ENCODE assay signal across 10 cellular contexts in genomic region chr4:138113819-138114415, GRCh38.
DNase-seq lines count a peak whose midpoint lies in the region; ATAC-seq and TF ChIP-seq lines count a peak whose summit lies in the region.
"Had no signal": no experiment of that assay in that cellular context is flagged by ENCODE, and none has a peak within 500 bp of the region (broad histone marks: within the 10 kb centered on the region; RNA-seq: fewer than 3 reads in every experiment).

No MANE protein-coding gene starts in this region.

- no peaks in the 10 kb centered on the region for H3K36me3 ChIP-seq in hepatocyte (replicated peaks; ENCODE audit: insufficient read depth, low read depth)
- no peaks in the 10 kb centered on the region for H3K36me3 ChIP-seq in CD4-positive, alpha-beta memory T cell (ENCODE audit: insufficient read depth, low read length)
- no peaks in the 10 kb centered on the region for H3K36me3 ChIP-seq in left ventricle myocardium inferior
- H3K36me3 ChIP-seq: thoracic aorta had no signal

- no peaks in the 10 kb centered on the region for H3K79me2 ChIP-seq in hepatocyte

- H3K4me3 Mint-ChIP-seq in IgD-negative memory B cell = peak overlapping the region in 1 of 4 donors; percentile 15
- no peak overlapping the region for H3K4me3 Mint-ChIP-seq in CD4-positive, alpha-beta memory T cell
- H3K4me3 Mint-ChIP-seq: activated T-cell treated with anti-CD3 and anti-CD28 coated beads, Interleukin-2, amount 50 U/mL, for 72 hours had no signal

- CTCF ChIA-PET in CD4-positive, alpha-beta memory T cell (lab: Charles Lee; ENCODE audit: partially characterized antibody) = no interaction called here

- no peak overlapping the region for H3K4me3 ChIP-seq in hepatocyte
- no peak overlapping the region for H3K4me3 ChIP-seq in CD4-positive, alpha-beta memory T cell (ENCODE audit: low read length in 2 of 2)
- no peak overlapping the region for H3K4me3 ChIP-seq in left ventricle myocardium inferior
- H3K4me3 ChIP-seq: thoracic aorta had no signal

- peak overlapping the region in 2 of 3 donors; percentile 8 to 25 for H3K27ac Mint-ChIP-seq in IgD-negative memory B cell
- H3K27ac Mint-ChIP-seq in CD4-positive, alpha-beta memory T cell = no peak overlapping the region
- H3K27ac Mint-ChIP-seq: activated T-cell treated with anti-CD3 and anti-CD28 coated beads, Interleukin-2, amount 50 U/mL, for 72 hours had no signal

- TF ChIP-seq CTCF in hepatocyte (IDR thresholded peaks at IDR 0.05; ENCODE audit: poor library complexity) = no peak
- TF ChIP-seq CTCF in left ventricle myocardium inferior (IDR thresholded peaks at IDR 0.05; ENCODE audit: borderline replicate concordance) = no peak

- no peaks in the 10 kb centered on the region for H3K9me3 Mint-ChIP-seq in IgD-negative memory B cell
- H3K9me3 Mint-ChIP-seq in CD4-positive, alpha-beta memory T cell = peaks cover 0 to 2% (median 0%) of the 10 kb centered on the region in 8 donors
- H3K9me3 Mint-ChIP-seq: activated T-cell treated with anti-CD3 and anti-CD28 coated beads, Interleukin-2, amount 50 U/mL, for 72 hours had no signal

- H3K4me2 ChIP-seq in hepatocyte = peak overlapping the region; percentile 32

- POLR2A ChIA-PET in CD4-positive, alpha-beta memory T cell (lab: Charles Lee; ENCODE audit: partially characterized antibody) = no interaction called here

- H3K27me3 Mint-ChIP-seq in IgD-negative memory B cell = no peaks in the 10 kb centered on the region
- no peaks in the 10 kb centered on the region for H3K27me3 Mint-ChIP-seq in CD4-positive, alpha-beta memory T cell

- ATAC-seq in GM18511 (IDR thresholded peaks at IDR 0.05; ENCODE audit: unreplicated experiment) (peak; percentile 18), HG02623 (IDR thresholded peaks at IDR 0.05; ENCODE audit: unreplicated experiment) (peak; percentile 2)
- ATAC-seq: activated T-cell treated with anti-CD3 and anti-CD28 coated beads, Interleukin-2, amount 50 U/mL, for 72 hours had no signal

- H3K4me1 ChIP-seq in hepatocyte (ENCODE audit: insufficient read depth) (peaks cover 18% of the 10 kb centered on the region), left ventricle myocardium inferior (peaks cover 7% of the 10 kb centered on the region)
- H3K4me1 ChIP-seq in CD4-positive, alpha-beta memory T cell (ENCODE audit: insufficient read depth, low read length) = no peaks in the 10 kb centered on the region

- no peaks in the 10 kb centered on the region for H3K9me2 ChIP-seq in hepatocyte (replicated peaks; ENCODE audit: insufficient read depth)

- no peaks in the 10 kb centered on the region for H3K36me3 Mint-ChIP-seq in IgD-negative memory B cell
- H3K36me3 Mint-ChIP-seq in CD4-positive, alpha-beta memory T cell = no peaks in the 10 kb centered on the region

- H2AFZ ChIP-seq in hepatocyte = peak overlapping the region; percentile 10

- H3K9me3 ChIP-seq in hepatocyte (ENCODE audit: low read depth) = no peaks in the 10 kb centered on the region
- no peaks in the 10 kb centered on the region for H3K9me3 ChIP-seq in CD4-positive, alpha-beta memory T cell (ENCODE audit: control insufficient read depth in 1 of 2, low read length in 2 of 2)
- H3K9me3 ChIP-seq in left ventricle myocardium inferior (replicated peaks) = peaks cover 6% of the 10 kb centered on the region
- H3K9me3 ChIP-seq: thoracic aorta had no signal

- H3K4me1 Mint-ChIP-seq in IgD-negative memory B cell = peaks cover 15 to 24% (median 17%) of the 10 kb centered on the region in 3 donors
- no peaks in the 10 kb centered on the region for H3K4me1 Mint-ChIP-seq in CD4-positive, alpha-beta memory T cell

- H3K27ac ChIP-seq in hepatocyte (peak overlapping the region; percentile 76), left ventricle myocardium inferior (replicated peaks) (no peak overlapping the region)
- H3K27ac ChIP-seq in CD4-positive, alpha-beta memory T cell (ENCODE audit: low read depth, low read length) = no peak overlapping the region
- H3K27ac ChIP-seq: thoracic aorta had no signal

- 56% methylated on average over 1 of the region's 1 CpG for WGBS in hepatocyte (ENCODE audit: low lambda C conversion rate, missing lambda C conversion rate)

- H4K20me1 ChIP-seq in hepatocyte (ENCODE audit: insufficient read depth, poor library complexity, severe bottlenecking) = no peaks in the 10 kb centered on the region

- H3K27me3 ChIP-seq in hepatocyte (no peaks in the 10 kb centered on the region), left ventricle myocardium inferior (ENCODE audit: low read depth) (no peaks in the 10 kb centered on the region)
- no peaks in the 10 kb centered on the region for H3K27me3 ChIP-seq in CD4-positive, alpha-beta memory T cell (ENCODE audit: insufficient read depth, low read length)

- intact Hi-C loops in CD4-positive, alpha-beta memory T cell (cut with micrococcal nuclease) = no loop called here
- intact Hi-C loops in left ventricle myocardium inferior (cut with micrococcal nuclease) = no loop called here
- intact Hi-C loops in cardiac septum (cut with DNase I) = no loop called here

- no peak for DNase-seq in hepatocyte (ENCODE audit: low spot score)
- no peak for DNase-seq in CD4-positive, alpha-beta memory T cell
- DNase-seq in left ventricle myocardium inferior = no peak
- no peak for DNase-seq in DMS 273 (lab: John Stamatoyannopoulos, UW; ENCODE audit: unreplicated experiment)
- no peak for DNase-seq in cardiac septum (ENCODE audit: low spot score)
- DNase-seq: activated T-cell treated with anti-CD3 and anti-CD28 coated beads, Interleukin-2, amount 50 U/mL, for 72 hours had no signal

Comparison
In these comparisons a context has a peak if more than half of its experiments do, and no peak if none do; other contexts are left out.
1. H3K27ac Mint-ChIP-seq: peak in IgD-negative memory B cell (2 of 3); none in CD4-positive, alpha-beta memory T cell (0 of 7).